4 cellular contexts compared by ENCODE assay signal in genomic region chr6:150543178-150543577, GRCh38. TPM values are rescaled to one million over a fixed set of nuclear protein-coding genes. Genes with fewer than 3 reads are reported as not detected.
"Had no signal": no experiment of that assay in that cellular context is flagged by ENCODE, and none has a peak within 500 bp of the region (broad histone marks: within the 10 kb centered on the region; RNA-seq: fewer than 3 reads in every experiment).

No MANE protein-coding gene starts in this region.

- ATAC-seq: GM12878 had no signal

- DNase-seq: GDM1, GF-D8 had no signal

- H3K4me3 ChIP-seq: GM12878 had no signal

RNA-seq across cellular contexts. Expression of gene PLEKHG1, which starts 56.5 kb away (rescaled TPM):
- total RNA-seq: G401 had no signal
